Comparison of ENCODE assay signal across 1 cellular context in genomic region chr1:108695515-108695914, GRCh38.
TF ChIP-seq lines count a peak whose summit lies in the region.

No MANE protein-coding gene starts in this region.

TF ChIP-seq in A549, 52 proteins besides CTCF, POLR2A, EP300 and RAD21:
- TF ChIP-seq RARB (CRISPR knock-in tag; IDR thresholded peaks at IDR 0.05) (no peak), SMC3 (IDR thresholded peaks at IDR 0.05) (no peak), CHD2 (IDR thresholded peaks at IDR 0.05; ENCODE audit: low read length, partially characterized antibody) (no peak), RNF2 (IDR thresholded peaks at IDR 0.05; ENCODE audit: borderline replicate concordance, low read depth) (no peak), POLR2AphosphoS2 (conservative IDR thresholded peaks at IDR 0.05; ENCODE audit: low read length) (no peak), ZC3H11A (IDR thresholded peaks at IDR 0.05) (no peak), ZFP36 (IDR thresholded peaks at IDR 0.05; ENCODE audit: borderline replicate concordance, partially characterized antibody) (no peak), ZSCAN20 (CRISPR knock-in tag; IDR thresholded peaks at IDR 0.05) (no peak), PBX3 (IDR thresholded peaks at IDR 0.05) (no peak), TFCP2L1 (CRISPR knock-in tag; IDR thresholded peaks at IDR 0.05) (no peak)
- TF ChIP-seq, protein P1, sequence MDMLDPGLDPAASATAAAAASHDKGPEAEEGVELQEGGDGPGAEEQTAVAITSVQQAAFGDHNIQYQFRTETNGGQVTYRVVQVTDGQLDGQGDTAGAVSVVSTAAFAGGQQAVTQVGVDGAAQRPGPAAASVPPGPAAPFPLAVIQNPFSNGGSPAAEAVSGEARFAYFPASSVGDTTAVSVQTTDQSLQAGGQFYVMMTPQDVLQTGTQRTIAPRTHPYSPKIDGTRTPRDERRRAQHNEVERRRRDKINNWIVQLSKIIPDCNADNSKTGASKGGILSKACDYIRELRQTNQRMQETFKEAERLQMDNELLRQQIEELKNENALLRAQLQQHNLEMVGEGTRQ (IDR thresholded peaks at IDR 0.05): no peak
